Comparison of ENCODE assay signal across 11 cellular contexts in the genomic region with DNA sequence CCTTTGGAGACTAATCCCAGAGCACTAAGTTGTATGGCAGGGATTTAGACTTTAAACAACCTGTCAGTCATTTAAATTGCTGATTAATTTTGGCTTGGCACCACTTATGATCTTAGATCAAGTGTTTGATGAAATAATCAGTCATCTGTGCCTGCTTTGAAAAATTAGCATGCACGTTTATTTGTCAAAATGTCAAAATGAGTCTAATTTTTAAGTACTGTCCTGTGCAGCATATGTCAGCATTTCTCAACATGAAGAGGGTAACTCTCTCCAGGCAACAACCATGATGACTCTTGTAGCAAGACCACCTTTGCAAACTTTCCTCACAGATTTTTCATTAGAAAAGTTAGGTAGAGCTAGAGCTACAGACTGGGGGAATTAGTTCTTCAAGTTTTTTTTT.
"Had no signal": no experiment of that assay in that cellular context is flagged by ENCODE, and none has a peak within 500 bp of the region (broad histone marks: within the 10 kb centered on the region; RNA-seq: fewer than 3 reads in every experiment).

No MANE protein-coding gene starts in this region.

- H3K36me3 ChIP-seq: HAP-1 had no signal

- H3K9me3 ChIP-seq: HAP-1 had no signal

- H3K27ac ChIP-seq: GM23248 had no signal

- H3K4me1 ChIP-seq: HAP-1 had no signal

- H3K9ac ChIP-seq: GM23248 had no signal

- H3K4me3 ChIP-seq: GM23248, GM23338, HAP-1 had no signal

- H2AFZ ChIP-seq: GM23248, GM23338 had no signal

- ATAC-seq: GM23338, HCT116 had no signal

- FAIRE-seq: H1, H54 had no signal

- DNase-seq: GM23248, GOT3, H7, H9, HCEC 1CT, HFFc6 had no signal

- H3K4me2 ChIP-seq: GM23338 had no signal
